Comparison of ENCODE assay signal across 8 cellular contexts in the genomic region with DNA sequence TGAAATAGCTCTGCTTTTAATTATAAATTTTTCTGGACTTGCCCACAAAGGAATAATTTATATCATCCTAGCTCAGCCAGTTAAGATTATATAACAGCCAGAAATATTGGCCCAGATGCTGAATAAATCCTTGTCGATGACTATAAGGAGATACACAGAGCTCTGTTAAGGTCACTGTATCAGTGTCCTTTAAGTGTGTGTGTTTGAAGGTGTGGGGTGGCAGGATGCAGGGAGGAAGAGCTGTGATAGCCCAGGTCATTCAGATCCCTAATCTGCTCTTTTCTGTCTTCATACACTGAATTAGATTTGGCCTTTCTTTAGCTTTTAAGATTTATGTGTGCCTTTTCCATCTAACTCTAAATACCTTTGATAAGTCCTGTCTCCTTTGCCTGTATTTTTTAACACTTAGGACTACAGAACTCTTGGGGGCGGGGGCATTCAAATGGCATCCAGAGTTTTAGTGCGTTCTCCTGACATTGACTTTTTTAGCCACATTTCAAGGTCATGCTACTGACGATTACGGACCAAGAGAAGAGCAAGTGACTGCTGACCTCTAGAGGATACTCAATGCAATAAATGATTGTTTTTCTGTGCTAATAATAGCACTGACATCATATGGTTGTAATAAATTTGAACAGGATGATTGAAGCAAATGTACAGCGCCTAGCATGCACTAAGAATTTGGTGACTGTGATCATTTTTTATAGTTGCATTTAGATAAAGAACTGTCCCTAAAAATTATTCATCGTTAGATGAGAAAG.
DNase-seq lines count a peak whose midpoint lies in the region; ATAC-seq and TF ChIP-seq lines count a peak whose summit lies in the region.

No MANE protein-coding gene starts in this region.

- no peak overlapping the region for H3K27ac ChIP-seq in breast epithelium
- peak overlapping the region; percentile 22 to 34 for H3K27ac ChIP-seq in coronary artery

- no peaks in the 10 kb centered on the region for H3K27me3 Mint-ChIP-seq in MCF 10A (ENCODE audit: insufficient read depth, unreplicated experiment)
- no peaks in the 10 kb centered on the region for H3K27me3 Mint-ChIP-seq in effector memory CD8-positive, alpha-beta T cell

- H3K27ac Mint-ChIP-seq in MCF 10A (ENCODE audit: low read depth, unreplicated experiment), result no peak overlapping the region
- H3K27ac Mint-ChIP-seq in effector memory CD8-positive, alpha-beta T cell, result no peak overlapping the region

- H3K4me3 ChIP-seq in breast epithelium (no peak overlapping the region), coronary artery (peak overlapping the region; percentile 32)

- no peak for TF ChIP-seq POLR2A in breast epithelium (IDR thresholded peaks at IDR 0.05)

- no peaks in the 10 kb centered on the region for H3K9me3 ChIP-seq in breast epithelium

- H3K36me3 ChIP-seq in breast epithelium, result no peaks in the 10 kb centered on the region

- intact Hi-C loops in MCF 10A (cut with micrococcal nuclease) (loop anchor here (1.0 to 5.0 kb wide), 4 partner anchors 96 to 705 kb away; no protein-coding TSS in a partner anchor), breast epithelium (cut with DNase I; ENCODE audit: low total_unique reads) (no loop called here)

- H3K36me3 Mint-ChIP-seq in MCF 10A (ENCODE audit: insufficient read depth, unreplicated experiment), result no peaks in the 10 kb centered on the region
- no peaks in the 10 kb centered on the region for H3K36me3 Mint-ChIP-seq in effector memory CD8-positive, alpha-beta T cell (ENCODE audit: insufficient read depth)

- no peak overlapping the region for H3K4me3 Mint-ChIP-seq in MCF 10A (ENCODE audit: unreplicated experiment)
- H3K4me3 Mint-ChIP-seq in effector memory CD8-positive, alpha-beta T cell, result no peak overlapping the region

- no TSS peak for BruUV-seq in MCF 10A (replicated peaks; lab: Mats Ljungman, UMichigan)

- H3K4me1 Mint-ChIP-seq in MCF 10A (ENCODE audit: insufficient read depth, unreplicated experiment), result peaks cover 6% of the 10 kb centered on the region
- no peaks in the 10 kb centered on the region for H3K4me1 Mint-ChIP-seq in effector memory CD8-positive, alpha-beta T cell (ENCODE audit: low read depth in 2 of 2)

- TF ChIP-seq CTCF in MCF 10A (IDR thresholded peaks at IDR 0.05; ENCODE audit: unreplicated experiment), result peak; percentile 55
- peak in 1 of 3 donors; percentile 21 for TF ChIP-seq CTCF in breast epithelium (IDR thresholded peaks at IDR 0.05)
- TF ChIP-seq CTCF in coronary artery (IDR thresholded peaks at IDR 0.05), result no peak

- no peaks in the 10 kb centered on the region for H3K27me3 ChIP-seq in breast epithelium

- H3K9me3 Mint-ChIP-seq in MCF 10A (ENCODE audit: unreplicated experiment), result no peaks in the 10 kb centered on the region
- no peaks in the 10 kb centered on the region for H3K9me3 Mint-ChIP-seq in effector memory CD8-positive, alpha-beta T cell

- ATAC-seq in HG02973 (IDR thresholded peaks at IDR 0.05; ENCODE audit: unreplicated experiment), result peak; percentile 89
- ATAC-seq in effector memory CD8-positive, alpha-beta T cell (replicated peaks), result no peak

- DNase-seq in MCF 10A (ENCODE audit: unreplicated experiment) (peak; percentile 43), breast epithelium (ENCODE audit: low spot score in 2 of 2) (no peak), NCI-H526 treated with DMSO at 0.1 percent for 48 hours (lab: John Stamatoyannopoulos, UW) (peak; percentile 29), coronary artery (ENCODE audit: low spot score) (no peak), lung microvascular endothelial cell (ENCODE audit: low read depth in 2 of 2) (peak; percentile 13 to 45), DMS79 treated with DMSO at 0.1 percent for 48 hours (lab: John Stamatoyannopoulos, UW) (no peak)
- DNase-seq in effector memory CD8-positive, alpha-beta T cell, result no peak

- POLR2A ChIA-PET in MCF 10A (lab: Yijun Ruan, JAX), result interaction anchor here (0.7 kb wide), 1 partner anchor 1567 kb away, joined by 3 read pairs; no protein-coding TSS in a partner anchor

- H3K4me1 ChIP-seq in breast epithelium, result no peaks in the 10 kb centered on the region

- CTCF ChIA-PET in MCF 10A (lab: Yijun Ruan, JAX), result interaction anchor here (0.6 to 3.4 kb wide), 38 partner anchors 8 to 711 kb away, joined by 3 to 19 read pairs (median 3); no protein-coding TSS in a partner anchor

Comparison
In these comparisons a context has a peak if more than half of its experiments do, and no peak if none do; other contexts are left out.
1. DNase-seq: peak in MCF 10A (single experiment), NCI-H526 treated with DMSO at 0.1 percent for 48 hours (single experiment) and lung microvascular endothelial cell (2 of 2); none in breast epithelium (0 of 2), coronary artery (single experiment), effector memory CD8-positive, alpha-beta T cell (0 of 3) and DMS79 treated with DMSO at 0.1 percent for 48 hours (single experiment).
2. H3K27ac ChIP-seq: peak in coronary artery (2 of 2); none in breast epithelium (0 of 2).